Comparison of ENCODE assay signal across 13 cellular contexts in genomic region chr13:27338816-27339215, GRCh38.
A peak's percentile ranks its signal among the peaks of the same experiment; 100 is the strongest.
DNase-seq lines count a peak whose midpoint lies in the region; ATAC-seq and TF ChIP-seq lines count a peak whose summit lies in the region.
"Had no signal": no experiment of that assay in that cellular context is flagged by ENCODE, and none has a peak within 500 bp of the region (broad histone marks: within the 10 kb centered on the region; RNA-seq: fewer than 3 reads in every experiment).

No MANE protein-coding gene starts in this region.

- H3K36me3 ChIP-seq in Caco-2 (ENCODE audit: control insufficient read depth, insufficient read depth, low read length) (no peaks in the 10 kb centered on the region), PC-3 (ENCODE audit: low read depth, low read length) (no peaks in the 10 kb centered on the region)
- H3K36me3 ChIP-seq: gastrocnemius medialis, left ventricle myocardium inferior had no signal

- ATAC-seq in GM19455 (IDR thresholded peaks at IDR 0.05; ENCODE audit: unreplicated experiment) (peak; percentile 55), PC-3 (no peak), HG03469 (IDR thresholded peaks at IDR 0.05; ENCODE audit: unreplicated experiment) (no peak), GM21447 (IDR thresholded peaks at IDR 0.05; ENCODE audit: unreplicated experiment) (no peak)
- ATAC-seq: gastrocnemius medialis had no signal

- H2AFZ ChIP-seq in PC-3 (ENCODE audit: low read length): no peak overlapping the region

- peak; percentile 54 to 56 for DNase-seq in Caco-2
- DNase-seq in RPMI8226: peak; percentile 36
- DNase-seq in fibroblast of the aortic adventitia (ENCODE audit: low read depth): no peak
- DNase-seq in NCI-H1092 (lab: John Stamatoyannopoulos, UW): no peak
- no peak for DNase-seq in PC-3
- DNase-seq: gastrocnemius medialis, left ventricle myocardium inferior, NCI-H345 had no signal

- no peak overlapping the region for H3K27ac Mint-ChIP-seq in Caco-2 (ENCODE audit: unreplicated experiment)
- H3K27ac Mint-ChIP-seq: activated CD4-positive, alpha-beta T cell treated with anti-CD3 and anti-CD28 coated beads, Interleukin-2, amount 10 ng/mL, durations not matched to agents 7 days and 5 days; stimulated activated memory B cell treated with anti-CD40 and anti-IgM and Interleukin-4, amounts not matched to agents 10 μg/mL and 1 μg/mL and 100 μg/mL, for 72 hours had no signal

- BruUV-seq in Caco-2 (replicated peaks; lab: Mats Ljungman, UMichigan): no TSS peak
- no TSS peak for BruUV-seq in PC-3 (replicated peaks; lab: Mats Ljungman, UMichigan)

- H3K27me3 Mint-ChIP-seq in Caco-2 (ENCODE audit: insufficient read depth, unreplicated experiment): no peaks in the 10 kb centered on the region
- H3K27me3 Mint-ChIP-seq: stimulated activated memory B cell treated with anti-CD40 and anti-IgM and Interleukin-4, amounts not matched to agents 10 μg/mL and 1 μg/mL and 100 μg/mL, for 72 hours had no signal

- no peaks in the 10 kb centered on the region for H4K20me1 ChIP-seq in PC-3 (ENCODE audit: low read length)

- H3K27ac ChIP-seq in PC-3 (ENCODE audit: low read length): no peak overlapping the region
- H3K27ac ChIP-seq: gastrocnemius medialis, left ventricle myocardium inferior had no signal

- no peaks in the 10 kb centered on the region for H3K9me3 Mint-ChIP-seq in Caco-2 (ENCODE audit: unreplicated experiment)
- H3K9me3 Mint-ChIP-seq: activated CD4-positive, alpha-beta T cell treated with anti-CD3 and anti-CD28 coated beads, Interleukin-2, amount 10 ng/mL, durations not matched to agents 7 days and 5 days; stimulated activated memory B cell treated with anti-CD40 and anti-IgM and Interleukin-4, amounts not matched to agents 10 μg/mL and 1 μg/mL and 100 μg/mL, for 72 hours had no signal

- H3K4me1 ChIP-seq in Caco-2 (no peaks in the 10 kb centered on the region), PC-3 (ENCODE audit: insufficient read depth, low read length) (no peaks in the 10 kb centered on the region)
- H3K4me1 ChIP-seq: gastrocnemius medialis, left ventricle myocardium inferior had no signal

- H3F3A ChIP-seq in PC-3 (ENCODE audit: low read length, unreplicated experiment): no peaks in the 10 kb centered on the region

- no peaks in the 10 kb centered on the region for H3K79me2 ChIP-seq in PC-3 (ENCODE audit: low read length)

- POLR2A ChIA-PET in Caco-2 (lab: Charles Lee) (no interaction called here), PC-3 (lab: Charles Lee; ENCODE audit: unreplicated experiment) (no interaction called here)

- no peak overlapping the region for H3K4me3 ChIP-seq in Caco-2 (ENCODE audit: low read depth, low read length)
- no peak overlapping the region for H3K4me3 ChIP-seq in fibroblast of the aortic adventitia (ENCODE audit: low read depth, low read length)
- H3K4me3 ChIP-seq in PC-3 (ENCODE audit: low read length): no peak overlapping the region
- H3K4me3 ChIP-seq: gastrocnemius medialis, left ventricle myocardium inferior had no signal

- H3K9ac ChIP-seq in PC-3 (ENCODE audit: low read length): no peak overlapping the region

- CTCF ChIA-PET in Caco-2 (lab: Charles Lee): interaction anchor here (0.6 to 1.7 kb wide), 5 partner anchors 12 to 150 kb away, joined by 3 to 7 read pairs (median 5); no protein-coding TSS in a partner anchor
- CTCF ChIA-PET in PC-3 (lab: Charles Lee): interaction anchor here (0.6 to 1.0 kb wide), 5 partner anchors 14 to 90 kb away, joined by 3 to 11 read pairs (median 7); no protein-coding TSS in a partner anchor

- peak; percentile 21 to 67 for TF ChIP-seq CTCF in Caco-2 (IDR thresholded peaks at IDR 0.05; ENCODE audit: insufficient read depth in 1 of 2, low read depth in 1 of 2, low read length in 1 of 2, severe bottlenecking in 1 of 2, unreplicated experiment in 1 of 2)
- TF ChIP-seq CTCF in fibroblast of the aortic adventitia (IDR thresholded peaks at IDR 0.05; ENCODE audit: insufficient read depth, low read length): peak; percentile 43
- no peak for TF ChIP-seq CTCF in PC-3 (conservative IDR thresholded peaks at IDR 0.05; ENCODE audit: low read depth, low read length)

- H3K27me3 ChIP-seq in Caco-2 (replicated peaks; ENCODE audit: control insufficient read depth, insufficient read depth, low read length): no peaks in the 10 kb centered on the region; the same call in 1 of the 2 replicates
- H3K27me3 ChIP-seq in PC-3 (ENCODE audit: low read length): no peaks in the 10 kb centered on the region

- H3K9me3 ChIP-seq in Caco-2 (no peaks in the 10 kb centered on the region), PC-3 (ENCODE audit: low read length) (no peaks in the 10 kb centered on the region)
- H3K9me3 ChIP-seq: gastrocnemius medialis, left ventricle myocardium inferior had no signal

- intact Hi-C loops in Caco-2 (cut with micrococcal nuclease; ENCODE audit: unreplicated experiment) (loop anchor here (2.0 kb wide), 1 partner anchor 20 kb away; no protein-coding TSS in a partner anchor), PC-3 (cut with micrococcal nuclease) (no loop called here)

- no peaks in the 10 kb centered on the region for H3K9me2 ChIP-seq in PC-3 (replicated peaks; ENCODE audit: low read length)

- H3K4me3 Mint-ChIP-seq in Caco-2 (ENCODE audit: unreplicated experiment): no peak overlapping the region
- H3K4me3 Mint-ChIP-seq: activated CD4-positive, alpha-beta T cell treated with anti-CD3 and anti-CD28 coated beads, Interleukin-2, amount 10 ng/mL, durations not matched to agents 7 days and 5 days; stimulated activated memory B cell treated with anti-CD40 and anti-IgM and Interleukin-4, amounts not matched to agents 10 μg/mL and 1 μg/mL and 100 μg/mL, for 72 hours had no signal

- no peak overlapping the region for H3K4me2 ChIP-seq in PC-3 (ENCODE audit: low read length)

- no peaks in the 10 kb centered on the region for H3K36me3 Mint-ChIP-seq in Caco-2 (ENCODE audit: insufficient read depth, unreplicated experiment)
- H3K36me3 Mint-ChIP-seq: stimulated activated memory B cell treated with anti-CD40 and anti-IgM and Interleukin-4, amounts not matched to agents 10 μg/mL and 1 μg/mL and 100 μg/mL, for 72 hours had no signal

- H3K4me1 Mint-ChIP-seq in Caco-2 (ENCODE audit: low read depth, unreplicated experiment): no peaks in the 10 kb centered on the region
- H3K4me1 Mint-ChIP-seq: activated CD4-positive, alpha-beta T cell treated with anti-CD3 and anti-CD28 coated beads, Interleukin-2, amount 10 ng/mL, durations not matched to agents 7 days and 5 days; stimulated activated memory B cell treated with anti-CD40 and anti-IgM and Interleukin-4, amounts not matched to agents 10 μg/mL and 1 μg/mL and 100 μg/mL, for 72 hours had no signal

Comparison
In these comparisons a context has a peak if more than half of its experiments do, and no peak if none do; other contexts are left out.
1. DNase-seq: peak in Caco-2 (2 of 2) and RPMI8226 (single experiment); none in fibroblast of the aortic adventitia (single experiment), NCI-H1092 (single experiment) and PC-3 (single experiment).